ENCODE assay signal across 17 cellular contexts in the genomic region with DNA sequence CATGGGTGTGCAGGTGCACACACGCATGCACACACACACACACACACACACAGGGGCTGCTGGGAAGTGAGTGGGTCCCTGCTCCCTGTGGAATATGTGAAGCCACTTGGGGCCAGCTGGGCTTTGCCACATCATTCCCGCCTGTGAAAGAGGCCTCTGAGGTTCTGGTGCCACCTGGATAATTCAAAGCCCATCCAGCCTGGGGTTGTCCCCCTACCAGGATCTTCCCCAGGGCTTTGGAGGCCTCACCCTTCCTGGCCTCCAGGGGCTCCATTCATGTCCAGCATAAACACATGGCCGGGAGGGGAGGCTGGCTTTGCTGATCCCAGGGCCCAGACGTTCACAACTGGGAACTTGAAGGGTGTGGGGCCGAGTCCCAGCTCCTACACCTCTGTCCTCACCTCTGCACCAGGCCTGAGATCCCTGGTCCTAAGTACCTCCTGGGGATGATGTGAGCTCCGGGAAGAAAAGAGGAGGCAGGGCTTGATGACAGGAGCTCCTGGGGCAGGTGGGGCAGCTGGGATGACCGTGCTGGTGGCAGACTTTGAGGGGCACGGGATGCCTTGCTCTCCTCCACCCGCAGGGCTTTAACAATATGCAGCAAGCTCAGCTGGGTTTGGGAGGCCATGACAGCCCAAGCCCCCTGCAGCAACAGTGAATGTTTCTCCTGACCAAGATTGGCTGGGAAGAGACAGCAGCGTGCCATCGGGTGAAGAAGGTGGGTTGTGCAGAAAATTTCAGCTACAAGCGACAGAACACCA. TPM values are rescaled to one million over a fixed set of nuclear protein-coding genes. Genes with fewer than 3 reads are reported as not detected.
A peak's percentile ranks its signal among the peaks of the same experiment; 100 is the strongest.
DNase-seq lines count a peak whose midpoint lies in the region; ATAC-seq, FAIRE-seq and TF ChIP-seq lines count a peak whose summit lies in the region.
"Had no signal": no experiment of that assay in that cellular context is flagged by ENCODE, and none has a peak within 500 bp of the region (broad histone marks: within the 10 kb centered on the region; RNA-seq: fewer than 3 reads in every experiment).

No MANE protein-coding gene starts in this region.

- peak overlapping the region; percentile 89 for H3K27ac Mint-ChIP-seq in progenitor cell of endocrine pancreas

- TF ChIP-seq RAD21 in A549 (conservative IDR thresholded peaks at IDR 0.05 in 1 of 2, IDR thresholded peaks at IDR 0.05 in 1 of 2): no peak

- DNase-seq in A549 (ENCODE audit: low read depth in 1 of 2, low spot score in 1 of 2) (no peak), SJSA1 (ENCODE audit: low read depth in 1 of 2, low spot score in 2 of 2) (no peak), left ventricle myocardium superior (peak; percentile 19), progenitor cell of endocrine pancreas (ENCODE audit: low spot score, unreplicated experiment) (no peak), HAP-1 (ENCODE audit: low spot score in 2 of 2) (no peak), cerebellum (ENCODE audit: low spot score) (no peak)
- DNase-seq: MG63, NCI-H1092 treated with DMSO at 0.1 percent for 48 hours, NCI-H1694, NCI-H446, PC-3 had no signal

- no peak for ATAC-seq in A549
- ATAC-seq in left ventricle myocardium superior: no peak
- no peak for ATAC-seq in GM19351 (IDR thresholded peaks at IDR 0.05; ENCODE audit: unreplicated experiment)
- no peak for ATAC-seq in HG02798 (IDR thresholded peaks at IDR 0.05; ENCODE audit: poor library complexity, unreplicated experiment)
- ATAC-seq: GM12878, PC-3 had no signal

- H3K4me2 ChIP-seq in A549: no peak overlapping the region

- H3K27ac ChIP-seq in A549 (peak overlapping the region; percentile 14 to 92; a peak in 4 of 6 replicates), SJSA1 (peak overlapping the region; percentile 92)

- no peak for TF ChIP-seq EP300 in A549 (IDR thresholded peaks at IDR 0.05)

- no peak overlapping the region for H3K4me3 Mint-ChIP-seq in progenitor cell of endocrine pancreas (ENCODE audit: low read depth)
- H3K4me3 Mint-ChIP-seq: CD14-positive monocyte had no signal

- no peaks in the 10 kb centered on the region for H3K9me3 ChIP-seq in A549
- no peaks in the 10 kb centered on the region for H3K9me3 ChIP-seq in SJSA1 (replicated peaks)
- H3K9me3 ChIP-seq in HAP-1: no peaks in the 10 kb centered on the region
- H3K9me3 ChIP-seq: MG63 had no signal

- H3K27me3 Mint-ChIP-seq in progenitor cell of endocrine pancreas: peaks cover 7% of the 10 kb centered on the region

- intact Hi-C loops in left ventricle myocardium superior (cut with micrococcal nuclease): no loop called here

- TF ChIP-seq POLR2A in A549 (IDR thresholded peaks at IDR 0.05; ENCODE audit: low read length): no peak

- H3K4me1 Mint-ChIP-seq in progenitor cell of endocrine pancreas (ENCODE audit: low read depth): peaks cover 18% of the 10 kb centered on the region

- in situ Hi-C loops in HAP-1 (cut with MboI; ENCODE audit: low sequenced_read_pairs): no loop called here

- H3K27me3 ChIP-seq in SJSA1 (replicated peaks): no peaks in the 10 kb centered on the region
- peaks cover 13% of the 10 kb centered on the region; the same call in 1 of the 2 replicates for H3K27me3 ChIP-seq in HAP-1 (ENCODE audit: low read depth)
- H3K27me3 ChIP-seq: MG63 had no signal

- TF ChIP-seq CTCF in A549 (IDR thresholded peaks at IDR 0.05) (no peak), progenitor cell of endocrine pancreas (IDR thresholded peaks at IDR 0.05; ENCODE audit: unreplicated experiment) (no peak)

- no peak for FAIRE-seq in A549 (lab: Jason Lieb, UNC)
- FAIRE-seq: GM12878 had no signal

- H3K9me3 Mint-ChIP-seq in progenitor cell of endocrine pancreas (ENCODE audit: low read depth): no peaks in the 10 kb centered on the region

- H3K36me3 ChIP-seq in SJSA1: no peaks in the 10 kb centered on the region
- H3K36me3 ChIP-seq in HAP-1 (replicated peaks): no peaks in the 10 kb centered on the region
- H3K36me3 ChIP-seq: MG63 had no signal

- H3K4me1 ChIP-seq in A549: peaks cover 34% of the 10 kb centered on the region
- peaks cover 28% of the 10 kb centered on the region for H3K4me1 ChIP-seq in SJSA1 (replicated peaks)
- no peaks in the 10 kb centered on the region for H3K4me1 ChIP-seq in HAP-1

- WGBS in A549 (ENCODE audit: missing lambda C conversion rate): 90% methylated on average over 9 of the region's 12 CpGs

- CTCF ChIA-PET in A549 (lab: Yijun Ruan, JAX): interaction anchor here (1.0 to 2.5 kb wide), 3 partner anchors 9 to 394 kb away, joined by 4 to 7 read pairs (median 5); no protein-coding TSS in a partner anchor

- no peak overlapping the region for H3K4me3 ChIP-seq in A549
- no peak overlapping the region for H3K4me3 ChIP-seq in SJSA1
- no peak overlapping the region for H3K4me3 ChIP-seq in HAP-1
- H3K4me3 ChIP-seq: GM12878, MG63 had no signal

- H3K36me3 Mint-ChIP-seq in progenitor cell of endocrine pancreas (ENCODE audit: insufficient read depth): no peaks in the 10 kb centered on the region
- H3K36me3 Mint-ChIP-seq: CD14-positive monocyte had no signal

- POLR2A ChIA-PET in A549 (lab: Yijun Ruan, JAX): interaction anchor here (1.0 kb wide), 1 partner anchor 143 kb away, joined by 3 read pairs; no protein-coding TSS in a partner anchor

TF ChIP-seq in A549, 52 proteins besides CTCF, POLR2A, EP300 and RAD21:
- TF ChIP-seq NR3C1 (IDR thresholded peaks at IDR 0.05) (no peak), HDAC2 (IDR thresholded peaks at IDR 0.05) (no peak), FOSL2 (IDR thresholded peaks at IDR 0.05) (no peak), FOSL2 (CRISPR knock-in tag; IDR thresholded peaks at IDR 0.05) (no peak)

RNA-seq across cellular contexts. Expression of gene LINC01488, which starts 14.2 kb away (rescaled TPM):
- not detected in 2 replicates for polyA plus RNA-seq in A549 (2011; rRNA removed)
- polyA plus RNA-seq in A549 (2012; cell fraction: cytosol; rRNA removed): 0.03 and 0.07 TPM in 2 replicates
- 0.19 and 0.22 TPM in 2 replicates for polyA plus RNA-seq in A549 (2012; cell fraction: nucleus; rRNA removed)
- 0.05 to 0.11 TPM (median 0.09 TPM) in 3 replicates for polyA plus RNA-seq in A549 (2017; fragmentation: RNase III; extraction: RNeasy Plus Mini Kit Qiagen cat#74134 plus additional on column Dnase treatment)
- polyA minus RNA-seq in A549 (2011; rRNA and poly(A)+ RNA removed): not detected in 2 replicates
- 0.05 TPM in 1 of 2 replicates, not detected in the other for total RNA-seq in SJSA1 (2014; rRNA removed; shearing (Covaris generic))
- total RNA-seq in left ventricle myocardium superior: not detected
- 1.3 and 1.4 TPM in 2 replicates for total RNA-seq in progenitor cell of endocrine pancreas
- total RNA-seq in cerebellum: not detected
- total RNA-seq: A172, G401, GM12878, PC-3 had no signal
- polyA plus RNA-seq: CD14-positive monocyte, GM12878 had no signal
